19 cellular contexts compared by ENCODE assay signal in genomic region chr6:130775421-130776012, GRCh38. TPM values are rescaled to one million over a fixed set of nuclear protein-coding genes. Genes with fewer than 3 reads are reported as not detected.
"Had no signal": no experiment of that assay in that cellular context is flagged by ENCODE, and none has a peak within 500 bp of the region (broad histone marks: within the 10 kb centered on the region; RNA-seq: fewer than 3 reads in every experiment).

No MANE protein-coding gene starts in this region.

- H3K36me3 Mint-ChIP-seq: naive B cell had no signal

- H3K27ac Mint-ChIP-seq: activated B cell treated with CpG ODN at 0.5 μM for 24 hours; activated CD4-positive, alpha-beta T cell treated with anti-CD3 and anti-CD28 coated beads, Interleukin-2, amount 10 ng/mL, durations not matched to agents 24 days and 14 days; activated T-helper 17 cell treated with anti-CD3 and anti-CD28 coated beads, Interleukin-2, amount 50 U/mL, for 72 hours; naive B cell had no signal

- H3K4me1 ChIP-seq: colonic mucosa, right atrium auricular region had no signal

- H3K4me1 Mint-ChIP-seq: activated B cell treated with CpG ODN at 0.5 μM for 24 hours had no signal

- DNase-seq: activated B cell treated with CpG ODN at 0.5 μM for 24 hours; activated CD4-positive, alpha-beta T cell treated with anti-CD3 and anti-CD28 coated beads, Interleukin-2, amount 10 ng/mL, durations not matched to agents 24 days and 14 days; activated CD8-positive, alpha-beta memory T cell treated with anti-CD3 and anti-CD28 coated beads for 24 hours; activated naive CD4-positive, alpha-beta T cell treated with anti-CD3 and anti-CD28 coated beads, Interleukin-2, amount 10 ng/mL, durations not matched to agents 7 days and 5 days; activated T-cell treated with anti-CD3 and anti-CD28 coated beads for 4 hours; caudate nucleus; colonic mucosa; glutamatergic neuron; lower lobe of right lung; midbrain; naive B cell; posterior cingulate gyrus; small intestine; stomach had no signal

- H3K9me3 ChIP-seq: colonic mucosa, lower lobe of right lung, neutrophil, right atrium auricular region, stomach, thoracic aorta had no signal

- H3K4me3 Mint-ChIP-seq: activated B cell treated with CpG ODN at 0.5 μM for 24 hours; activated CD4-positive, alpha-beta T cell treated with anti-CD3 and anti-CD28 coated beads, Interleukin-2, amount 10 ng/mL, durations not matched to agents 24 days and 14 days; activated naive CD4-positive, alpha-beta T cell treated with anti-CD3 and anti-CD28 coated beads, Interleukin-2, amount 10 ng/mL, durations not matched to agents 7 days and 5 days; activated T-helper 17 cell treated with anti-CD3 and anti-CD28 coated beads, Interleukin-2, amount 50 U/mL, for 72 hours; naive B cell had no signal

- H3K27me3 Mint-ChIP-seq: activated CD4-positive, alpha-beta T cell treated with anti-CD3 and anti-CD28 coated beads, Interleukin-2, amount 10 ng/mL, durations not matched to agents 24 days and 14 days; activated naive CD4-positive, alpha-beta T cell treated with anti-CD3 and anti-CD28 coated beads, Interleukin-2, amount 10 ng/mL, durations not matched to agents 7 days and 5 days; activated T-helper 17 cell treated with anti-CD3 and anti-CD28 coated beads, Interleukin-2, amount 50 U/mL, for 72 hours; naive B cell had no signal

- H3K9me3 Mint-ChIP-seq: activated B cell treated with CpG ODN at 0.5 μM for 24 hours; activated T-helper 17 cell treated with anti-CD3 and anti-CD28 coated beads, Interleukin-2, amount 50 U/mL, for 72 hours; naive B cell had no signal

- H3K27ac ChIP-seq: colonic mucosa, lower lobe of right lung, neutrophil, right atrium auricular region, stomach, thoracic aorta had no signal

- H3K27me3 ChIP-seq: colonic mucosa, right atrium auricular region, stomach had no signal

- ATAC-seq: activated T-helper 17 cell treated with anti-CD3 and anti-CD28 coated beads, Interleukin-2, amount 50 U/mL, for 72 hours; lower lobe of right lung had no signal

- H3K4me3 ChIP-seq: colonic mucosa, lower lobe of right lung, right atrium auricular region, stomach, thoracic aorta had no signal

- H3K36me3 ChIP-seq: colonic mucosa, lower lobe of right lung, neutrophil, right atrium auricular region, stomach, thoracic aorta had no signal

- FAIRE-seq: small intestine had no signal

RNA-seq across cellular contexts. Expression of gene SMLR1, which starts 51.7 kb away (rescaled TPM):
- total RNA-seq: activated B cell treated with CpG ODN at 0.5 μM for 24 hours; activated CD4-positive, alpha-beta T cell treated with anti-CD3 and anti-CD28 coated beads, Interleukin-2, amount 10 ng/mL, durations not matched to agents 24 days and 14 days; activated T-helper 17 cell treated with anti-CD3 and anti-CD28 coated beads, Interleukin-2, amount 50 U/mL, for 72 hours; colonic mucosa; lower lobe of right lung; right atrium auricular region; thoracic aorta; urinary bladder had no signal
- polyA plus RNA-seq: stomach, urinary bladder had no signal
